Comparison of ENCODE assay signal across 24 cellular contexts in the genomic region with DNA sequence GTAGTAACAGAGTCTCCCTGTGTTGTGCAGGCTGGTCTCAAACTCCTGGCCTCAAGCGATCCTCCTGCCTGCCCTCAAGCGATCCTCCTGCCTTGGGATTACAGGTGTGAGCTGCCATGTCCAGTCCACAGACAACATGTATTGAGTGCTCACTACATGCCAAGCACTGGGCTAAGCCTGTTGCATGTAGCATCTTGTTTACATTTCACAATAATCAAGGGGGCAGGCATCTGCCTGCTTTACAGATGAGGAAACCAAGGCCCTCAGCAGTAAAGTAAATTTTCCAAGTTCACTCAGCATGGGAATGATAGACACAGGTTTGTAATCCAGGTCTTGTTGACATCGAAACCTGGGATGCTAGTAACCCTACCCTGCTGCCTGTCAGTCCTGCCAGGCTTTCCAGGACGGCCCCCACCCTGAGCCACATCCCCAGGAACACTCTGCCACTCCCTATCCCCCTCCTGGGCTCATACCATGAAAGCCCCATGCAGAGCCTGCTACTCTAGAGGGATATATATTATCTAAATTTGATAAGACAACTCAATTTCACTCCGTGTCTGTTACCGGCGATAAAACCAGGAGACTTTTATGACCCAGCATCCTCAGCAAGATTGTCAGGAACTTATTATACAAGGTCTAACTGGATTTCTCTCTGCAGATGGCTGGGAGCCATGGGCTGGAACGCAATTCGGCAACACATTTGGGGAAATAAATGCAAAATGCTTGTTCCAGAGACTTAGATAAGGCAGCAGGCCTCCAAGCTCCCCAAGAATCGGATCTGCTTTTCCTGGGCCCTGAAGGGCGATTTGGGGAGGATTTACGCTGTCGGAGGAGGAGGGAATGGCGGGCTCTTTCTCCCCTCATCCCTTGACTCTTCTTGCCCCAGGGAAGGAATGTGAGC. TPM values are rescaled to one million over a fixed set of nuclear protein-coding genes. Genes with fewer than 3 reads are reported as not detected.
"Had no signal": no experiment of that assay in that cellular context is flagged by ENCODE, and none has a peak within 500 bp of the region (broad histone marks: within the 10 kb centered on the region; RNA-seq: fewer than 3 reads in every experiment).

No MANE protein-coding gene starts in this region.

- H3K9me3 ChIP-seq: esophagus squamous epithelium, heart right ventricle, lower lobe of right lung, ovary, tibial artery had no signal

- FAIRE-seq: endothelial cell of umbilical vein, islet of Langerhans had no signal

- ATAC-seq: heart right ventricle; left ventricle myocardium superior; lower lobe of right lung; natural killer cell; right cardiac atrium; stimulated activated naive B cell treated with anti-CD40 and anti-IgM and Interleukin-4, amounts not matched to agents 10 μg/mL and 1 μg/mL and 100 μg/mL, for 72 hours; stimulated activated naive CD8-positive, alpha-beta T cell treated with anti-CD3 and anti-CD28 coated beads, Interleukin-15, amount 100 ng/mL, for 72 hours had no signal

- H3K4me1 ChIP-seq: heart right ventricle, lower lobe of right lung, tibial artery had no signal

- H3K27me3 ChIP-seq: ovary had no signal

- H3K27ac ChIP-seq: coronary artery, esophagus squamous epithelium, heart right ventricle, lower lobe of right lung, ovary, skin epidermis, tibial artery had no signal

- DNase-seq: dermis blood vessel endothelial cell; effector memory CD4-positive, alpha-beta T cell; erythroblast; esophagus squamous epithelium; foreskin melanocyte; glutamatergic neuron; heart right ventricle; hippocampal formation; left ventricle myocardium superior; lower lobe of right lung; natural killer cell; occipital lobe; ovary; right cardiac atrium; stimulated activated CD4-positive, alpha-beta T cell treated with anti-CD3 and anti-CD28 coated beads, Interleukin-15, amount 100 ng/mL, for 24 hours; stimulated activated CD4-positive, alpha-beta T cell treated with anti-CD3 and anti-CD28 coated beads, Interleukin-2, amount 100 ng/mL, for 48 hours; stimulated activated naive B cell treated with anti-CD40 and anti-IgM and Interleukin-4, amounts not matched to agents 10 μg/mL and 1 μg/mL and 100 μg/mL, for 72 hours; stimulated activated naive CD8-positive, alpha-beta T cell treated with anti-CD3 and anti-CD28 coated beads, Interleukin-15, amount 100 ng/mL, for 72 hours; tibial artery had no signal

- H3K4me3 ChIP-seq: coronary artery, esophagus squamous epithelium, heart right ventricle, lower lobe of right lung, ovary, skin epidermis, tibial artery had no signal

- H3K36me3 ChIP-seq: esophagus squamous epithelium, heart right ventricle, lower lobe of right lung, ovary, tibial artery had no signal

RNA-seq across cellular contexts. Expression of a gene that starts 30.4 kb away (rescaled TPM):
- polyA plus RNA-seq: neural cell had no signal
